In genomic region chr16:5449901-5450300, GRCh38 we compare ENCODE assay signal across 23 cellular contexts.
DNase-seq lines count a peak whose midpoint lies in the region; ATAC-seq, FAIRE-seq and TF ChIP-seq lines count a peak whose summit lies in the region.
"Had no signal": no experiment of that assay in that cellular context is flagged by ENCODE, and none has a peak within 500 bp of the region (broad histone marks: within the 10 kb centered on the region; RNA-seq: fewer than 3 reads in every experiment).

No MANE protein-coding gene starts in this region.

- intact Hi-C loops in lower lobe of right lung (cut with DNase I) (no loop called here), Right ventricle myocardium superior (cut with DNase I) (no loop called here)

- no peaks in the 10 kb centered on the region for H3K36me3 ChIP-seq in HUES6 (ENCODE audit: control insufficient read depth, insufficient read depth, low read length)
- H3K36me3 ChIP-seq in bronchial epithelial cell (ENCODE audit: control insufficient read depth, insufficient read depth, low read length): no peaks in the 10 kb centered on the region
- H3K36me3 ChIP-seq in iPS-18a (ENCODE audit: control insufficient read depth, low read depth, low read length): no peaks in the 10 kb centered on the region
- H3K36me3 ChIP-seq in neural progenitor cell: no peaks in the 10 kb centered on the region
- H3K36me3 ChIP-seq in lower lobe of right lung: no peaks in the 10 kb centered on the region
- H3K36me3 ChIP-seq: BE2C had no signal

- H3K79me2 ChIP-seq in neural progenitor cell (ENCODE audit: low read depth): no peaks in the 10 kb centered on the region

- H3K4me1 Mint-ChIP-seq in neural progenitor cell: peaks cover 29% of the 10 kb centered on the region
- H3K4me1 Mint-ChIP-seq: CD4-positive, CD25-positive, alpha-beta regulatory T cell; CD8-positive, alpha-beta memory T cell had no signal

- ATAC-seq in lower lobe of right lung: no peak
- no peak for ATAC-seq in Right ventricle myocardium superior (ENCODE audit: poor library complexity)
- ATAC-seq in HG03354 (IDR thresholded peaks at IDR 0.05; ENCODE audit: poor library complexity, severe bottlenecking, unreplicated experiment): no peak
- ATAC-seq: GM12878 had no signal

- H3K9me3 Mint-ChIP-seq in neural progenitor cell: no peaks in the 10 kb centered on the region

- H3K4me3 ChIP-seq in HUES6 (ENCODE audit: low read depth, low read length) (no peak overlapping the region), bronchial epithelial cell (ENCODE audit: low read depth, low read length) (no peak overlapping the region), iPS-18a (ENCODE audit: low read length) (peak overlapping the region; percentile 1), neural progenitor cell (no peak overlapping the region), lower lobe of right lung (no peak overlapping the region)
- H3K4me3 ChIP-seq: GM12878, GM23248 had no signal

- H3K27me3 ChIP-seq in HUES6 (ENCODE audit: control insufficient read depth, insufficient read depth, low read length) (peaks cover 5% of the 10 kb centered on the region; the same call in 1 of the 2 replicates), bronchial epithelial cell (ENCODE audit: control insufficient read depth, insufficient read depth, low read length) (no peaks in the 10 kb centered on the region), iPS-18a (ENCODE audit: control insufficient read depth, insufficient read depth, low read length) (peaks cover 6% of the 10 kb centered on the region), neural progenitor cell (peaks cover 61% of the 10 kb centered on the region), lower lobe of right lung (ENCODE audit: low read depth) (peaks cover 6% of the 10 kb centered on the region)
- H3K27me3 ChIP-seq: BE2C had no signal

- peak overlapping the region; percentile 0 for H3K9ac ChIP-seq in HUES6 (ENCODE audit: low read length)
- peak overlapping the region; percentile 28 for H3K9ac ChIP-seq in iPS-18a (ENCODE audit: low read length)
- no peak overlapping the region for H3K9ac ChIP-seq in neural progenitor cell
- H3K9ac ChIP-seq: GM23248 had no signal

- H4K20me1 ChIP-seq in neural progenitor cell (ENCODE audit: low read depth): peaks cover 5% of the 10 kb centered on the region

- H3K4me1 ChIP-seq in HUES6 (ENCODE audit: control insufficient read depth, insufficient read depth, low read length) (peaks cover 45% of the 10 kb centered on the region), iPS-18a (ENCODE audit: control insufficient read depth, low read depth, low read length) (peaks cover 35% of the 10 kb centered on the region), neural progenitor cell (peaks cover 17% of the 10 kb centered on the region), lower lobe of right lung (no peaks in the 10 kb centered on the region)
- H3K4me1 ChIP-seq: BE2C had no signal

- DNase-seq in bronchial epithelial cell (ENCODE audit: low read depth) (no peak), neural progenitor cell (ENCODE audit: low spot score) (no peak), NCI-H2227 treated with DMSO at 0.1 percent for 48 hours (lab: John Stamatoyannopoulos, UW) (no peak), lower lobe of right lung (no peak), Right ventricle myocardium superior (no peak)
- DNase-seq: ACHN; BE2C; CD4-positive, CD25-positive, alpha-beta regulatory T cell; CD8-positive, alpha-beta memory T cell; COR-L47; DMS 273 treated with DMSO at 0.1 percent for 48 hours; DMS53; DND-41; EL; GM23248; KG1 had no signal

- H3K4me3 Mint-ChIP-seq in neural progenitor cell: no peak overlapping the region
- H3K4me3 Mint-ChIP-seq: CD4-positive, CD25-positive, alpha-beta regulatory T cell; CD8-positive, alpha-beta memory T cell had no signal

- peaks cover 26% of the 10 kb centered on the region for H3F3A ChIP-seq in neural progenitor cell (ENCODE audit: low read depth)

- H3K27ac ChIP-seq in HUES6 (ENCODE audit: low read depth, low read length) (no peak overlapping the region), iPS-18a (ENCODE audit: low read length) (peak overlapping the region; percentile 3), neural progenitor cell (no peak overlapping the region), lower lobe of right lung (no peak overlapping the region)
- H3K27ac ChIP-seq: GM23248, HL-60 had no signal

- FAIRE-seq in bronchial epithelial cell (lab: Jason Lieb, UNC): peak; percentile 32
- FAIRE-seq: A204.1, GM12878, GM19239 had no signal

- TF ChIP-seq CTCF in bronchial epithelial cell (IDR thresholded peaks at IDR 0.05; ENCODE audit: insufficient read depth, low read length, severe bottlenecking) (no peak), neural progenitor cell (IDR thresholded peaks at IDR 0.05) (no peak), lower lobe of right lung (IDR thresholded peaks at IDR 0.05) (no peak)

- no peaks in the 10 kb centered on the region for H3K36me3 Mint-ChIP-seq in neural progenitor cell
- H3K36me3 Mint-ChIP-seq: CD4-positive, CD25-positive, alpha-beta regulatory T cell; CD8-positive, alpha-beta memory T cell had no signal

- H3K27ac Mint-ChIP-seq in neural progenitor cell: peak overlapping the region; percentile 77
- H3K27ac Mint-ChIP-seq: CD4-positive, CD25-positive, alpha-beta regulatory T cell; CD8-positive, alpha-beta memory T cell had no signal

- H2AFZ ChIP-seq in neural progenitor cell (replicated peaks): no peak overlapping the region
- H2AFZ ChIP-seq: GM23248 had no signal

- H3K27me3 Mint-ChIP-seq in neural progenitor cell (ENCODE audit: insufficient read depth, low read depth): peaks cover 32% of the 10 kb centered on the region
- H3K27me3 Mint-ChIP-seq: CD4-positive, CD25-positive, alpha-beta regulatory T cell had no signal

- H3K9me3 ChIP-seq in HUES6 (ENCODE audit: control insufficient read depth, insufficient read depth, low read depth, low read length) (no peaks in the 10 kb centered on the region), iPS-18a (ENCODE audit: control insufficient read depth, low read depth, low read length) (no peaks in the 10 kb centered on the region), neural progenitor cell (ENCODE audit: low read depth) (no peaks in the 10 kb centered on the region), lower lobe of right lung (no peaks in the 10 kb centered on the region)
- H3K9me3 ChIP-seq: BE2C had no signal

- H3K4me2 ChIP-seq in neural progenitor cell: peak overlapping the region; percentile 66
